In the genomic region with DNA sequence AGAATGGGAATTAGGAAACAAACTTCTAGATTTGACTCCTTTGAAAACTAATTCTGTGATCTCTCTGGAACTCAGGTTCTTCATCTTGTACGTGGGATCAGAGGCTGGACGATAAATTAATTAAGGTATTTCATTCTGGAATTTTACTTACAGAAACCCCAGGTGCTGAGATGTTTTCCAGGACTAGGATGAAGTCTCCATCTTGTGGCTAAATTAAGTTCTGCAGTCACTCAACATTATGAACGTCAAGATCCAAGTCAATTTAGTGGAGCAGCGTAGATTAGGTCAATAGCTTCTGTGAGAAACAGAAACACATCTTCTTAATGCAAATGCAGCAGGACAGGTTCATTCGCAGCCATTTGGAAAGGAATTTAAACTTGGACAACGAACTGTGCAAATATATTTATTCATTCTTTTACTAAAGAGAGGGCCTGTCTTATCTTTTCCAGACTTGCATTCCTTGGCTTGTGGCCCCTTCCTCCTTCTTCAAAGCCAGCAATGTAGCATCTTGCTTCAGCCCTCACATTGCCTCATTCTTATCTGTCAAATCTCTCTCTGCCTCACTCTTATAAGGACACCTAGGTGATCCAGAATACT, we compare ENCODE assay signal across 9 cellular contexts. TPM values are rescaled to one million over a fixed set of nuclear protein-coding genes. Genes with fewer than 3 reads are reported as not detected.
A peak's percentile ranks its signal among the peaks of the same experiment; 100 is the strongest.
DNase-seq lines count a peak whose midpoint lies in the region; ATAC-seq and TF ChIP-seq lines count a peak whose summit lies in the region.
"Had no signal": no experiment of that assay in that cellular context is flagged by ENCODE, and none has a peak within 500 bp of the region (broad histone marks: within the 10 kb centered on the region; RNA-seq: fewer than 3 reads in every experiment).

No MANE protein-coding gene starts in this region.

- H3K4me1 ChIP-seq in adipocyte (ENCODE audit: control insufficient read depth, insufficient read depth, low read length) (peaks cover 12% of the 10 kb centered on the region), hepatocyte (ENCODE audit: insufficient read depth) (peaks cover 4% of the 10 kb centered on the region)

- H2AFZ ChIP-seq in hepatocyte, result no peak overlapping the region

- no peaks in the 10 kb centered on the region for H3K4me1 Mint-ChIP-seq in stimulated activated effector memory CD8-positive, alpha-beta T cell treated with anti-CD3 and anti-CD28 coated beads, Interleukin-12 subunit alpha, Interleukin-12 subunit beta, amount 100 ng/mL, for 72 hours

- peak; percentile 40 for ATAC-seq in stimulated activated effector memory CD8-positive, alpha-beta T cell treated with anti-CD3 and anti-CD28 coated beads, Interleukin-12 subunit alpha, Interleukin-12 subunit beta, amount 100 ng/mL, for 72 hours
- ATAC-seq in GM21360 (IDR thresholded peaks at IDR 0.05; ENCODE audit: unreplicated experiment), result no peak

- H3K9me3 ChIP-seq in adipocyte (ENCODE audit: control insufficient read depth, low read length) (no peaks in the 10 kb centered on the region), hepatocyte (ENCODE audit: low read depth) (no peaks in the 10 kb centered on the region)

- H3K9me3 Mint-ChIP-seq in stimulated activated effector memory CD8-positive, alpha-beta T cell treated with anti-CD3 and anti-CD28 coated beads, Interleukin-12 subunit alpha, Interleukin-12 subunit beta, amount 100 ng/mL, for 72 hours, result no peaks in the 10 kb centered on the region

- H3K27me3 ChIP-seq in adipocyte (replicated peaks; ENCODE audit: control insufficient read depth, insufficient read depth, low read length) (no peaks in the 10 kb centered on the region), hepatocyte (no peaks in the 10 kb centered on the region)

- H3K27ac ChIP-seq in 22Rv1, result no peak overlapping the region
- no peak overlapping the region for H3K27ac ChIP-seq in hepatocyte

- no peak overlapping the region for H3K4me3 ChIP-seq in adipocyte (ENCODE audit: low read length)
- H3K4me3 ChIP-seq in hepatocyte, result no peak overlapping the region

- H3K36me3 ChIP-seq in adipocyte (ENCODE audit: control insufficient read depth, insufficient read depth, low read length, severe bottlenecking), result no peaks in the 10 kb centered on the region
- no peaks in the 10 kb centered on the region for H3K36me3 ChIP-seq in hepatocyte (replicated peaks; ENCODE audit: insufficient read depth, low read depth)

- no peaks in the 10 kb centered on the region for H3K9me2 ChIP-seq in hepatocyte (replicated peaks; ENCODE audit: insufficient read depth)

- H3K79me2 ChIP-seq in hepatocyte, result no peaks in the 10 kb centered on the region

- H3K4me2 ChIP-seq in hepatocyte, result no peak overlapping the region

- H4K20me1 ChIP-seq in hepatocyte (ENCODE audit: insufficient read depth, poor library complexity, severe bottlenecking), result no peaks in the 10 kb centered on the region

- H3K4me3 Mint-ChIP-seq in stimulated activated effector memory CD8-positive, alpha-beta T cell treated with anti-CD3 and anti-CD28 coated beads, Interleukin-12 subunit alpha, Interleukin-12 subunit beta, amount 100 ng/mL, for 72 hours, result no peak overlapping the region

- WGBS in hepatocyte (ENCODE audit: low lambda C conversion rate, missing lambda C conversion rate), result 27% methylated on average over 6 of the region's 6 CpGs

- no peak overlapping the region for H3K27ac Mint-ChIP-seq in stimulated activated effector memory CD8-positive, alpha-beta T cell treated with anti-CD3 and anti-CD28 coated beads, Interleukin-12 subunit alpha, Interleukin-12 subunit beta, amount 100 ng/mL, for 72 hours

- DNase-seq in GM03348 (ENCODE audit: low spot score) (peak; percentile 69), NCI-H1694 treated with DMSO at 0.1 percent for 48 hours (lab: John Stamatoyannopoulos, UW) (peak; percentile 22), adipocyte (ENCODE audit: low read depth) (peak; percentile 77), hepatocyte (ENCODE audit: low spot score) (peak; percentile 66)
- no peak for DNase-seq in stimulated activated effector memory CD8-positive, alpha-beta T cell treated with anti-CD3 and anti-CD28 coated beads, Interleukin-12 subunit alpha, Interleukin-12 subunit beta, amount 100 ng/mL, for 72 hours (ENCODE audit: low spot score in 2 of 2)
- no peak for DNase-seq in stimulated activated CD4-positive, alpha-beta T cell treated with anti-CD3 and anti-CD28 coated beads, Interleukin-12 subunit alpha, Interleukin-12 subunit beta, amount 100 ng/mL, for 4 hours

- no peak overlapping the region for H3K9ac ChIP-seq in adipocyte (ENCODE audit: low read length)

- H3K36me3 Mint-ChIP-seq in stimulated activated effector memory CD8-positive, alpha-beta T cell treated with anti-CD3 and anti-CD28 coated beads, Interleukin-12 subunit alpha, Interleukin-12 subunit beta, amount 100 ng/mL, for 72 hours, result no peaks in the 10 kb centered on the region

- peak; percentile 80 for TF ChIP-seq CTCF in 22Rv1 (IDR thresholded peaks at IDR 0.05)
- TF ChIP-seq CTCF in hepatocyte (IDR thresholded peaks at IDR 0.05; ENCODE audit: poor library complexity), result peak; percentile 79

RNA-seq across cellular contexts. Expression of a gene that starts 26.7 kb away (rescaled TPM):
- total RNA-seq in hepatocyte, result 0.12 and 0.43 TPM in 2 replicates
- polyA plus RNA-seq in hepatocyte, result 0.19 TPM in 1 of 2 replicates, not detected in the other
- total RNA-seq: subcutaneous adipose tissue had no signal

Comparison
In these comparisons a context has a peak if more than half of its experiments do, and no peak if none do; other contexts are left out.
1. DNase-seq: peak in GM03348 (single experiment), NCI-H1694 treated with DMSO at 0.1 percent for 48 hours (single experiment), adipocyte (single experiment) and hepatocyte (single experiment); none in stimulated activated effector memory CD8-positive, alpha-beta T cell treated with anti-CD3 and anti-CD28 coated beads, Interleukin-12 subunit alpha, Interleukin-12 subunit beta, amount 100 ng/mL, for 72 hours (0 of 2) and stimulated activated CD4-positive, alpha-beta T cell treated with anti-CD3 and anti-CD28 coated beads, Interleukin-12 subunit alpha, Interleukin-12 subunit beta, amount 100 ng/mL, for 4 hours (single experiment).